8 cellular contexts compared by ENCODE assay signal in the genomic region with DNA sequence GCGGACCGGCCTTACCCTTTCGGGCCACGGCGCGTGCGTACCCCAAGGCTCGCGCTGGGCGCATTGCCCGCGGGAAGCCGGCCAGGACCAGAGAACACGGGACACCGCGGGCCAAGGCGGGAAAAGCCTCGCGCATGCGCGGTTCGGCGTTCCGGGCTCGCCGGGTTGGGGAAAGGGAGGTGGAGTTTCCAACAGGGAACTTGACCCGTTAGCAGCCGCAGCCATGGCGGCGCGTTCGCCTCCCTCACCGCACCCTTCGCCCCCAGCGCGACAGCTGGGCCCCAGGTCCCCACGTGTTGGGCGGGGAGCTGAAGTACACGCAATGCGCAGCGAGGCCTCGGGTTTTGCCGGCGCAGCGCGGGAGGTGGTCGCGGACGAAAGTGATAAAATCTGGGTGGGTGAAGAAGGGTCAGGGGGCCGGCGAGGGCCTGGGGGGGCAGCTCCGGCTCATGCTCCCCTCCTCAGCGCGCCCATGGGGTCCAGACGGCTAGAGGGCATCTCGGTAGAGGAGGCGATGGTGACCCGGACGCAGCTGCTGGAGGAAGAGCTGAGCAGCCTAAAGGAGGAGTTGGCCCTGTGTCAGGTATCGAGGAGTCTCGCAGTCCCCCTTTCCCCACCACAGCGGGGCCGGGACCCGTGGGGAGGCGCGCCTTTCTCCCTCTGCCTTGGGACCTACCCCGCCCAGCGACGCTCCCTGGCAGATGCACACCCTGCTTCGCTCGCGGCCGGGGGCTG. TPM values are rescaled to one million over a fixed set of nuclear protein-coding genes. Genes with fewer than 3 reads are reported as not detected.
DNase-seq lines count a peak whose midpoint lies in the region; ATAC-seq and TF ChIP-seq lines count a peak whose summit lies in the region.

A gene with protein sequence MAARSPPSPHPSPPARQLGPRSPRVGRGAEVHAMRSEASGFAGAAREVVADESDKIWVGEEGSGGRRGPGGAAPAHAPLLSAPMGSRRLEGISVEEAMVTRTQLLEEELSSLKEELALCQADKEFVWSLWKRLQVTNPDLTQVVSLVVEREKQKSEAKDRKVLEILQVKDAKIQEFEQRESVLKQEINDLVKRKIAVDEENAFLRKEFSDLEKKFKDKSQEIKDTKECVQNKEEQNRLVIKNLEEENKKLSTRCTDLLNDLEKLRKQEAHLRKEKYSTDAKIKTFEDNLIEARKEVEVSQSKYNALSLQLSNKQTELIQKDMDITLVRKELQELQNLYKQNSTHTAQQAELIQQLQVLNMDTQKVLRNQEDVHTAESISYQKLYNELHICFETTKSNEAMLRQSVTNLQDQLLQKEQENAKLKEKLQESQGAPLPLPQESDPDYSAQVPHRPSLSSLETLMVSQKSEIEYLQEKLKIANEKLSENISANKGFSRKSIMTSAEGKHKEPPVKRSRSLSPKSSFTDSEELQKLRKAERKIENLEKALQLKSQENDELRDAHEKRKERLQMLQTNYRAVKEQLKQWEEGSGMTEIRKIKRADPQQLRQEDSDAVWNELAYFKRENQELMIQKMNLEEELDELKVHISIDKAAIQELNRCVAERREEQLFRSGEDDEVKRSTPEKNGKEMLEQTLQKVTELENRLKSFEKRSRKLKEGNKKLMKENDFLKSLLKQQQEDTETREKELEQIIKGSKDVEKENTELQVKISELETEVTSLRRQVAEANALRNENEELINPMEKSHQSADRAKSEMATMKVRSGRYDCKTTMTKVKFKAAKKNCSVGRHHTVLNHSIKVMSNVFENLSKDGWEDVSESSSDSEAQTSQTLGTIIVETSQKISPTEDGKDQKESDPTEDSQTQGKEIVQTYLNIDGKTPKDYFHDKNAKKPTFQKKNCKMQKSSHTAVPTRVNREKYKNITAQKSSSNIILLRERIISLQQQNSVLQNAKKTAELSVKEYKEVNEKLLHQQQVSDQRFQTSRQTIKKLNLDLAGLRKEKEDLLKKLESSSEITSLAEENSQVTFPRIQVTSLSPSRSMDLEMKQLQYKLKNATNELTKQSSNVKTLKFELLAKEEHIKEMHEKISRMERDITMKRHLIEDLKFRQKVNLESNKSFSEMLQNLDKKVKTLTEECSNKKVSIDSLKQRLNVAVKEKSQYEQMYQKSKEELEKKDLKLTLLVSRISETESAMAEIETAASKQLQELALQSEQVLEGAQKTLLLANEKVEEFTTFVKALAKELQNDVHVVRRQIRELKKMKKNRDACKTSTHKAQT (N-terminal part only) (plus strand): TSS at position 198 of the 735 bp plus-strand sequence. CDS start 26 bp downstream, at position 224.

- peak; percentile 95 for DNase-seq in BE2C
- DNase-seq in GM19238 (ENCODE audit: insufficient read length, low spot score), result peak; percentile 68
- peak; percentile 97 for DNase-seq in NCI-H69 (lab: John Stamatoyannopoulos, UW)
- DNase-seq in activated T-cell treated with anti-CD3 and anti-CD28 coated beads for 4 hours, result peak; percentile 42
- DNase-seq in fibroblast of mammary gland (ENCODE audit: low read depth), result peak; percentile 90
- peak; percentile 95 for DNase-seq in myocyte (ENCODE audit: low read depth)
- peak; percentile 70 for DNase-seq in stimulated activated naive B cell treated with anti-CD40 and anti-IgM and Interleukin-4, amounts not matched to agents 10 μg/mL and 1 μg/mL and 100 μg/mL, for 72 hours

- H3K36me3 ChIP-seq in BE2C, result no peaks in the 10 kb centered on the region

- peak within 1 kb of the TSS; percentile 86 for H3K4me3 ChIP-seq in BE2C (ENCODE audit: low read depth, low read length)
- peak within 1 kb of the TSS; percentile 93 for H3K4me3 ChIP-seq in fibroblast of mammary gland (ENCODE audit: control insufficient read depth, low read depth, low read length)

- TF ChIP-seq CTCF in BE2C (IDR thresholded peaks at IDR 0.05; ENCODE audit: low read depth, low read length), result no peak
- no peak for TF ChIP-seq CTCF in fibroblast of mammary gland (conservative IDR thresholded peaks at IDR 0.05; ENCODE audit: control insufficient read depth, insufficient read depth, low read depth, low read length)

- H3K9me3 ChIP-seq in BE2C, result no peaks in the 10 kb centered on the region

- H3K36me3 Mint-ChIP-seq in stimulated activated naive B cell treated with anti-CD40 and anti-IgM and Interleukin-4, amounts not matched to agents 10 μg/mL and 1 μg/mL and 100 μg/mL, for 72 hours, result peaks cover 0 to 8% of the 10 kb centered on the region in 2 donors

- H3K4me1 Mint-ChIP-seq in stimulated activated naive B cell treated with anti-CD40 and anti-IgM and Interleukin-4, amounts not matched to agents 10 μg/mL and 1 μg/mL and 100 μg/mL, for 72 hours, result peaks cover 6 to 17% of the 10 kb centered on the region in 2 donors

- H3K27ac Mint-ChIP-seq in stimulated activated naive B cell treated with anti-CD40 and anti-IgM and Interleukin-4, amounts not matched to agents 10 μg/mL and 1 μg/mL and 100 μg/mL, for 72 hours, result peak within 1 kb of the TSS; percentile 94

- ATAC-seq in HG03565 (IDR thresholded peaks at IDR 0.05; ENCODE audit: unreplicated experiment), result peak; percentile 62
- ATAC-seq in stimulated activated naive B cell treated with anti-CD40 and anti-IgM and Interleukin-4, amounts not matched to agents 10 μg/mL and 1 μg/mL and 100 μg/mL, for 72 hours (replicated peaks), result peak; percentile 83 to 85

- H3K27me3 Mint-ChIP-seq in stimulated activated naive B cell treated with anti-CD40 and anti-IgM and Interleukin-4, amounts not matched to agents 10 μg/mL and 1 μg/mL and 100 μg/mL, for 72 hours, result peaks cover 14 to 23% of the 10 kb centered on the region in 2 donors

- H3K27me3 ChIP-seq in BE2C, result no peaks in the 10 kb centered on the region

- H3K9me3 Mint-ChIP-seq in stimulated activated naive B cell treated with anti-CD40 and anti-IgM and Interleukin-4, amounts not matched to agents 10 μg/mL and 1 μg/mL and 100 μg/mL, for 72 hours, result no peaks in the 10 kb centered on the region

- H3K4me3 Mint-ChIP-seq in stimulated activated naive B cell treated with anti-CD40 and anti-IgM and Interleukin-4, amounts not matched to agents 10 μg/mL and 1 μg/mL and 100 μg/mL, for 72 hours, result peak within 1 kb of the TSS; percentile 78 to 90

- no peaks in the 10 kb centered on the region for H3K4me1 ChIP-seq in BE2C

RNA-seq across cellular contexts. Expression of the gene that starts here (rescaled TPM):
- polyA plus RNA-seq in BE2C (2012; ENCODE audit: insufficient read depth, insufficient read length, low read depth), result 1.8 TPM
- 6.5 and 7.4 TPM in 2 replicates for total RNA-seq in myocyte
- 1.4 TPM for polyA plus RNA-seq in myocyte (2012)

Comparison
In these comparisons a context has a peak if more than half of its experiments do, and no peak if none do; other contexts are left out.
1. Peak in every context shown above with its lines: DNase-seq, ATAC-seq and H3K4me3 ChIP-seq.
2. DNase-seq: peak in every context shown above with its lines; median percentile 97 in NCI-H69; 95 in BE2C; 95 in myocyte; 90 in fibroblast of mammary gland; 70 in stimulated activated naive B cell treated with anti-CD40 and anti-IgM and Interleukin-4, amounts not matched to agents 10 μg/mL and 1 μg/mL and 100 μg/mL, for 72 hours; 68 in GM19238; 42 in activated T-cell treated with anti-CD3 and anti-CD28 coated beads for 4 hours.